ENCODE assay signal across 29 cellular contexts in genomic region chr2:239609583-239610310, GRCh38.
DNase-seq lines count a peak whose midpoint lies in the region; ATAC-seq and TF ChIP-seq lines count a peak whose summit lies in the region.
"Had no signal": no experiment of that assay in that cellular context is flagged by ENCODE, and none has a peak within 500 bp of the region (broad histone marks: within the 10 kb centered on the region; RNA-seq: fewer than 3 reads in every experiment).

No MANE protein-coding gene starts in this region.

- no peaks in the 10 kb centered on the region for H4K20me1 ChIP-seq in neural progenitor cell (ENCODE audit: low read depth)

- no peaks in the 10 kb centered on the region for H3K79me2 ChIP-seq in neural progenitor cell (ENCODE audit: low read depth)

- ATAC-seq in upper lobe of right lung, result no peak
- ATAC-seq: A549; K562; left lung; stimulated activated naive CD8-positive, alpha-beta T cell treated with anti-CD3 and anti-CD28 coated beads, Interleukin-15, Interleukin-2, amounts not matched to agents 100 U/mL and 50 U/mL, for 24 hours had no signal

- no peak overlapping the region for H2AFZ ChIP-seq in neural progenitor cell (replicated peaks)

- no peak for DNase-seq in activated naive CD4-positive, alpha-beta T cell treated with anti-CD3 and anti-CD28 coated beads, Interleukin-2, amount 10 ng/mL, durations not matched to agents 7 days and 5 days
- DNase-seq in activated naive CD4-positive, alpha-beta T cell treated with anti-CD3 and anti-CD28 coated beads for 36 hours, result no peak
- DNase-seq in neural progenitor cell (ENCODE audit: low spot score) (no peak), upper lobe of right lung (peak; percentile 58), NCI-H82 (lab: John Stamatoyannopoulos, UW) (no peak), Peyer's patch (no peak)
- DNase-seq in activated T-cell treated with anti-CD3 and anti-CD28 coated beads, Interleukin-2, amount 50 U/mL, for 24 hours, result no peak
- DNase-seq: activated CD4-positive, alpha-beta T cell treated with anti-CD3 and anti-CD28 coated beads for 48 hours; CD4-positive, alpha-beta T cell; effector memory CD4-positive, alpha-beta T cell; EL; erythroblast; left lung; NCI-H1105; NCI-H187; NCI-H2171; occipital lobe; stimulated activated naive CD8-positive, alpha-beta T cell treated with anti-CD3 and anti-CD28 coated beads, Interleukin-15, Interleukin-2, amounts not matched to agents 100 U/mL and 50 U/mL, for 24 hours; T-helper 9 cell had no signal

- no peaks in the 10 kb centered on the region for H3K9me3 Mint-ChIP-seq in activated naive CD4-positive, alpha-beta T cell treated with anti-CD3 and anti-CD28 coated beads, Interleukin-2, amount 10 ng/mL, durations not matched to agents 7 days and 5 days
- H3K9me3 Mint-ChIP-seq in activated naive CD4-positive, alpha-beta T cell treated with anti-CD3 and anti-CD28 coated beads for 36 hours, result no peaks in the 10 kb centered on the region
- no peaks in the 10 kb centered on the region for H3K9me3 Mint-ChIP-seq in dendritic cell treated with granulocyte-macrophage colony-stimulating factor and Interleukin-4, amounts not matched to agents 40 ng/mL and 50 ng/mL, for 4 days
- peaks cover 4% of the 10 kb centered on the region for H3K9me3 Mint-ChIP-seq in neural progenitor cell
- no peaks in the 10 kb centered on the region for H3K9me3 Mint-ChIP-seq in activated T-cell treated with anti-CD3 and anti-CD28 coated beads, Interleukin-2, amount 50 U/mL, for 24 hours
- H3K9me3 Mint-ChIP-seq: CD4-positive, alpha-beta T cell; mesothelial cell of epicardium had no signal

- H3K27ac ChIP-seq in neural progenitor cell (no peak overlapping the region), upper lobe of right lung (no peak overlapping the region), Peyer's patch (no peak overlapping the region)
- H3K27ac ChIP-seq: A549, breast epithelium, left lung, SJSA1, skin epidermis, vagina, VCaP had no signal

- H3K27ac Mint-ChIP-seq in activated naive CD4-positive, alpha-beta T cell treated with anti-CD3 and anti-CD28 coated beads, Interleukin-2, amount 10 ng/mL, durations not matched to agents 7 days and 5 days, result peak overlapping the region; percentile 2
- H3K27ac Mint-ChIP-seq in activated naive CD4-positive, alpha-beta T cell treated with anti-CD3 and anti-CD28 coated beads for 36 hours, result no peak overlapping the region
- peak overlapping the region; percentile 7 for H3K27ac Mint-ChIP-seq in dendritic cell treated with granulocyte-macrophage colony-stimulating factor and Interleukin-4, amounts not matched to agents 40 ng/mL and 50 ng/mL, for 4 days
- H3K27ac Mint-ChIP-seq in neural progenitor cell, result peak overlapping the region; percentile 47
- H3K27ac Mint-ChIP-seq in activated T-cell treated with anti-CD3 and anti-CD28 coated beads, Interleukin-2, amount 50 U/mL, for 24 hours, result no peak overlapping the region
- H3K27ac Mint-ChIP-seq: activated naive CD8-positive, alpha-beta T cell; CD4-positive, alpha-beta T cell; mesothelial cell of epicardium had no signal

- H3K36me3 Mint-ChIP-seq in activated naive CD4-positive, alpha-beta T cell treated with anti-CD3 and anti-CD28 coated beads, Interleukin-2, amount 10 ng/mL, durations not matched to agents 7 days and 5 days, result no peaks in the 10 kb centered on the region
- no peaks in the 10 kb centered on the region for H3K36me3 Mint-ChIP-seq in activated naive CD4-positive, alpha-beta T cell treated with anti-CD3 and anti-CD28 coated beads for 36 hours (ENCODE audit: low read depth)
- no peaks in the 10 kb centered on the region for H3K36me3 Mint-ChIP-seq in dendritic cell treated with granulocyte-macrophage colony-stimulating factor and Interleukin-4, amounts not matched to agents 40 ng/mL and 50 ng/mL, for 4 days (ENCODE audit: low read depth)
- H3K36me3 Mint-ChIP-seq in neural progenitor cell, result no peaks in the 10 kb centered on the region
- no peaks in the 10 kb centered on the region for H3K36me3 Mint-ChIP-seq in activated T-cell treated with anti-CD3 and anti-CD28 coated beads, Interleukin-2, amount 50 U/mL, for 24 hours (ENCODE audit: low read depth)
- H3K36me3 Mint-ChIP-seq: activated naive CD8-positive, alpha-beta T cell; mesothelial cell of epicardium had no signal

- intact Hi-C loops in activated naive CD4-positive, alpha-beta T cell treated with anti-CD3 and anti-CD28 coated beads for 36 hours (cut with micrococcal nuclease), result no loop called here
- intact Hi-C loops in dendritic cell treated with granulocyte-macrophage colony-stimulating factor and Interleukin-4, amounts not matched to agents 40 ng/mL and 50 ng/mL, for 4 days (cut with micrococcal nuclease), result loop anchor here (10.0 kb wide), 1 partner anchor 305 kb away; no protein-coding TSS in a partner anchor
- intact Hi-C loops in upper lobe of right lung (cut with DNase I), result no loop called here

- H3K36me3 ChIP-seq in neural progenitor cell, result no peaks in the 10 kb centered on the region
- H3K36me3 ChIP-seq in upper lobe of right lung, result no peaks in the 10 kb centered on the region
- H3K36me3 ChIP-seq in Peyer's patch, result no peaks in the 10 kb centered on the region
- H3K36me3 ChIP-seq: breast epithelium, left lung, SJSA1, vagina had no signal

- TF ChIP-seq CTCF in neural progenitor cell (IDR thresholded peaks at IDR 0.05), result no peak
- no peak for TF ChIP-seq CTCF in upper lobe of right lung (IDR thresholded peaks at IDR 0.05)
- no peak for TF ChIP-seq CTCF in Peyer's patch (IDR thresholded peaks at IDR 0.05)

- no peaks in the 10 kb centered on the region for H3K4me1 ChIP-seq in neural progenitor cell
- no peaks in the 10 kb centered on the region for H3K4me1 ChIP-seq in upper lobe of right lung
- H3K4me1 ChIP-seq in Peyer's patch, result no peaks in the 10 kb centered on the region
- H3K4me1 ChIP-seq: A549, breast epithelium, SJSA1, vagina had no signal

- H3K4me3 ChIP-seq in neural progenitor cell, result no peak overlapping the region
- no peak overlapping the region for H3K4me3 ChIP-seq in upper lobe of right lung
- no peak overlapping the region for H3K4me3 ChIP-seq in Peyer's patch
- H3K4me3 ChIP-seq: A549, breast epithelium, K562, left lung, SJSA1, skin epidermis, vagina had no signal

- no peaks in the 10 kb centered on the region for H3K27me3 ChIP-seq in neural progenitor cell
- no peaks in the 10 kb centered on the region for H3K27me3 ChIP-seq in upper lobe of right lung
- H3K27me3 ChIP-seq in Peyer's patch, result no peaks in the 10 kb centered on the region
- H3K27me3 ChIP-seq: left lung, vagina had no signal

- no peak overlapping the region for H3K4me2 ChIP-seq in neural progenitor cell
- H3K4me2 ChIP-seq: A549 had no signal

- no peak for TF ChIP-seq POLR2A in Peyer's patch (IDR thresholded peaks at IDR 0.05)

- CTCF ChIA-PET in activated naive CD4-positive, alpha-beta T cell treated with anti-CD3 and anti-CD28 coated beads, Interleukin-2, amount 10 ng/mL, durations not matched to agents 7 days and 5 days (lab: Charles Lee), result no interaction called here
- CTCF ChIA-PET in activated naive CD4-positive, alpha-beta T cell treated with anti-CD3 and anti-CD28 coated beads for 36 hours (lab: Charles Lee), result interaction anchor here (0.6 kb wide), 1 partner anchor 244 kb away, joined by 3 read pairs; no protein-coding TSS in a partner anchor

- H3K9ac ChIP-seq in neural progenitor cell, result no peak overlapping the region

- no peaks in the 10 kb centered on the region for H3F3A ChIP-seq in neural progenitor cell (ENCODE audit: low read depth)

- H3K27me3 Mint-ChIP-seq in activated naive CD4-positive, alpha-beta T cell treated with anti-CD3 and anti-CD28 coated beads, Interleukin-2, amount 10 ng/mL, durations not matched to agents 7 days and 5 days, result peaks cover 30% of the 10 kb centered on the region
- peaks cover 15% of the 10 kb centered on the region for H3K27me3 Mint-ChIP-seq in activated naive CD4-positive, alpha-beta T cell treated with anti-CD3 and anti-CD28 coated beads for 36 hours (ENCODE audit: low read depth)
- H3K27me3 Mint-ChIP-seq in dendritic cell treated with granulocyte-macrophage colony-stimulating factor and Interleukin-4, amounts not matched to agents 40 ng/mL and 50 ng/mL, for 4 days, result peaks cover 7% of the 10 kb centered on the region
- peaks cover 9% of the 10 kb centered on the region for H3K27me3 Mint-ChIP-seq in neural progenitor cell (ENCODE audit: insufficient read depth, low read depth)
- peaks cover 12% of the 10 kb centered on the region for H3K27me3 Mint-ChIP-seq in activated T-cell treated with anti-CD3 and anti-CD28 coated beads, Interleukin-2, amount 50 U/mL, for 24 hours
- H3K27me3 Mint-ChIP-seq: activated naive CD8-positive, alpha-beta T cell had no signal

- no peaks in the 10 kb centered on the region for H3K4me1 Mint-ChIP-seq in activated naive CD4-positive, alpha-beta T cell treated with anti-CD3 and anti-CD28 coated beads, Interleukin-2, amount 10 ng/mL, durations not matched to agents 7 days and 5 days
- no peaks in the 10 kb centered on the region for H3K4me1 Mint-ChIP-seq in activated naive CD4-positive, alpha-beta T cell treated with anti-CD3 and anti-CD28 coated beads for 36 hours (ENCODE audit: low read depth)
- H3K4me1 Mint-ChIP-seq in dendritic cell treated with granulocyte-macrophage colony-stimulating factor and Interleukin-4, amounts not matched to agents 40 ng/mL and 50 ng/mL, for 4 days (ENCODE audit: low read depth), result peaks cover 39% of the 10 kb centered on the region
- peaks cover 31% of the 10 kb centered on the region for H3K4me1 Mint-ChIP-seq in neural progenitor cell
- H3K4me1 Mint-ChIP-seq in activated T-cell treated with anti-CD3 and anti-CD28 coated beads, Interleukin-2, amount 50 U/mL, for 24 hours (ENCODE audit: low read depth), result no peaks in the 10 kb centered on the region

- H3K4me3 Mint-ChIP-seq in activated naive CD4-positive, alpha-beta T cell treated with anti-CD3 and anti-CD28 coated beads, Interleukin-2, amount 10 ng/mL, durations not matched to agents 7 days and 5 days, result no peak overlapping the region
- H3K4me3 Mint-ChIP-seq in activated naive CD4-positive, alpha-beta T cell treated with anti-CD3 and anti-CD28 coated beads for 36 hours, result no peak overlapping the region
- no peak overlapping the region for H3K4me3 Mint-ChIP-seq in dendritic cell treated with granulocyte-macrophage colony-stimulating factor and Interleukin-4, amounts not matched to agents 40 ng/mL and 50 ng/mL, for 4 days
- no peak overlapping the region for H3K4me3 Mint-ChIP-seq in neural progenitor cell
- H3K4me3 Mint-ChIP-seq in activated T-cell treated with anti-CD3 and anti-CD28 coated beads, Interleukin-2, amount 50 U/mL, for 24 hours, result no peak overlapping the region
- H3K4me3 Mint-ChIP-seq: activated naive CD8-positive, alpha-beta T cell; CD4-positive, alpha-beta T cell; mesothelial cell of epicardium had no signal

- no peaks in the 10 kb centered on the region for H3K9me3 ChIP-seq in neural progenitor cell (ENCODE audit: low read depth)
- H3K9me3 ChIP-seq in upper lobe of right lung, result no peaks in the 10 kb centered on the region
- H3K9me3 ChIP-seq in Peyer's patch, result no peaks in the 10 kb centered on the region
- H3K9me3 ChIP-seq: A549, breast epithelium, left lung, SJSA1, vagina had no signal

Comparison
In these comparisons a context has a peak if more than half of its experiments do, and no peak if none do; other contexts are left out.
1. H3K27ac Mint-ChIP-seq: peak in activated naive CD4-positive, alpha-beta T cell treated with anti-CD3 and anti-CD28 coated beads, Interleukin-2, amount 10 ng/mL, durations not matched to agents 7 days and 5 days (single experiment), dendritic cell treated with granulocyte-macrophage colony-stimulating factor and Interleukin-4, amounts not matched to agents 40 ng/mL and 50 ng/mL, for 4 days (single experiment) and neural progenitor cell (single experiment); none in activated naive CD4-positive, alpha-beta T cell treated with anti-CD3 and anti-CD28 coated beads for 36 hours (single experiment) and activated T-cell treated with anti-CD3 and anti-CD28 coated beads, Interleukin-2, amount 50 U/mL, for 24 hours (single experiment).